1 cellular context compared by ENCODE assay signal in genomic region chr9:129557192-129558036, GRCh38.
TF ChIP-seq lines count a peak whose summit lies in the region.

No MANE protein-coding gene starts in this region.

TF ChIP-seq in HepG2, 621 proteins besides CTCF, POLR2A, EP300 and RAD21 (continued from another document and continues in another):
- peak; percentile 88 for TF ChIP-seq ZFP91 (CRISPR knock-in tag; IDR thresholded peaks at IDR 0.05; ENCODE audit: borderline replicate concordance)
- no peak; the same call in 1 of the 2 replicates for TF ChIP-seq JDP2 (CRISPR knock-in tag; IDR thresholded peaks at IDR 0.05; ENCODE audit: borderline replicate concordance)
- no peak; the same call in 1 of the 2 replicates for TF ChIP-seq SNAPC4 (CRISPR knock-in tag; IDR thresholded peaks at IDR 0.05)
- TF ChIP-seq ZNF563 (CRISPR knock-in tag; IDR thresholded peaks at IDR 0.05): peak; percentile 90
- TF ChIP-seq PRMT3 (CRISPR knock-in tag; IDR thresholded peaks at IDR 0.05; ENCODE audit: borderline replicate concordance, low read depth): 0 out of 2 replicates have a peak, but pooled peaks have one; percentile 62
- TF ChIP-seq HNF4A (CRISPR knock-in tag; IDR thresholded peaks at IDR 0.05): peak; percentile 80
- TF ChIP-seq ZNF691 (CRISPR knock-in tag; IDR thresholded peaks at IDR 0.05; ENCODE audit: borderline replicate concordance, low read depth): peak; percentile 55; the same call in 1 of the 2 replicates
- TF ChIP-seq DNMT3B (CRISPR knock-in tag; conservative IDR thresholded peaks at IDR 0.05): 0 out of 2 replicates have a peak, but pooled peaks have one; percentile 83
- no peak for TF ChIP-seq RFX5 (IDR thresholded peaks at IDR 0.05; ENCODE audit: low read depth, low read length)
- TF ChIP-seq CC2D1A (CRISPR knock-in tag; IDR thresholded peaks at IDR 0.05): no peak
- no peak for TF ChIP-seq ZEB1 (IDR thresholded peaks at IDR 0.05; ENCODE audit: insufficient replicate concordance, low read depth)
- TF ChIP-seq ZNF615 (CRISPR knock-in tag; IDR thresholded peaks at IDR 0.05; ENCODE audit: borderline replicate concordance): 0 out of 2 replicates have a peak, but pooled peaks have one; percentile 40
- no peak for TF ChIP-seq EEA1 (CRISPR knock-in tag; IDR thresholded peaks at IDR 0.05; ENCODE audit: borderline replicate concordance)
- no peak for TF ChIP-seq NFIC (IDR thresholded peaks at IDR 0.05; ENCODE audit: low read length)
- peak; percentile 45 to 56; a peak in 3 of 4 replicates for TF ChIP-seq HMGXB4 (CRISPR knock-in tag; IDR thresholded peaks at IDR 0.05; ENCODE audit: borderline replicate concordance in 1 of 2, low read depth in 1 of 2)
- peak; percentile 98; the same call in 1 of the 2 replicates for TF ChIP-seq ZNF703 (CRISPR knock-in tag; IDR thresholded peaks at IDR 0.05; ENCODE audit: borderline replicate concordance)
- no peak for TF ChIP-seq IRF1 (CRISPR knock-in tag; IDR thresholded peaks at IDR 0.05; ENCODE audit: low read depth)
- TF ChIP-seq TMF1 (CRISPR knock-in tag; IDR thresholded peaks at IDR 0.05; ENCODE audit: low read depth): 0 out of 2 replicates have a peak, but pooled peaks have one; percentile 80
- no peak for TF ChIP-seq MTA3 (CRISPR knock-in tag; IDR thresholded peaks at IDR 0.05)
- no peak for TF ChIP-seq ZNF530 (CRISPR knock-in tag; IDR thresholded peaks at IDR 0.05; ENCODE audit: low read depth)
- no peak for TF ChIP-seq CEBPB (IDR thresholded peaks at IDR 0.05; ENCODE audit: borderline replicate concordance, low read depth, low read length)
- peak; percentile 85 for TF ChIP-seq KAT8 (CRISPR knock-in tag; IDR thresholded peaks at IDR 0.05)
- TF ChIP-seq ZZZ3 (CRISPR knock-in tag; IDR thresholded peaks at IDR 0.05; ENCODE audit: borderline replicate concordance): no peak
- TF ChIP-seq THAP9 (CRISPR knock-in tag; IDR thresholded peaks at IDR 0.05; ENCODE audit: borderline replicate concordance): peak; percentile 79
- no peak; the same call in 1 of the 2 replicates for TF ChIP-seq STAT5B (CRISPR knock-in tag; IDR thresholded peaks at IDR 0.05)
- peak; percentile 78 for TF ChIP-seq ZFP90 (CRISPR knock-in tag; IDR thresholded peaks at IDR 0.05; ENCODE audit: borderline replicate concordance)
- TF ChIP-seq CSRNP1 (CRISPR knock-in tag; IDR thresholded peaks at IDR 0.05): peak; percentile 82; the same call in 1 of the 2 replicates
- peak; percentile 75; the same call in 1 of the 2 replicates for TF ChIP-seq ARID4A (CRISPR knock-in tag; IDR thresholded peaks at IDR 0.05; ENCODE audit: borderline replicate concordance)
- TF ChIP-seq UBTF (CRISPR knock-in tag; IDR thresholded peaks at IDR 0.05): peak; percentile 92
- no peak for TF ChIP-seq SP140L (CRISPR knock-in tag; IDR thresholded peaks at IDR 0.05; ENCODE audit: borderline replicate concordance)
- TF ChIP-seq ZNF432 (CRISPR knock-in tag; IDR thresholded peaks at IDR 0.05; ENCODE audit: borderline replicate concordance): no peak
